ENCODE assay signal across 33 cellular contexts in genomic region chr4:149321438-149321837, GRCh38.
"Had no signal": no experiment of that assay in that cellular context is flagged by ENCODE, and none has a peak within 500 bp of the region (broad histone marks: within the 10 kb centered on the region; RNA-seq: fewer than 3 reads in every experiment).

No MANE protein-coding gene starts in this region.

- H3K36me3 ChIP-seq: MG63 had no signal

- H3K27me3 ChIP-seq: MG63 had no signal

- DNase-seq: Karpas-422, MG63, MM.1S, MV-4-11, NCI-H1048, NCI-H1092, NCI-H1092 treated with DMSO at 0.1 percent for 48 hours, NCI-H1105 treated with DMSO at 0.1 percent for 48 hours, NCI-H1417, NCI-H1417 treated with DMSO at 0.1 percent for 48 hours, NCI-H1436, NCI-H1436 treated with DMSO at 0.1 percent for 48 hours, NCI-H146, NCI-H1694 treated with DMSO at 0.1 percent for 48 hours, NCI-H187, NCI-H187 treated with DMSO at 0.1 percent for 48 hours, NCI-H1930, NCI-H2029, NCI-H2029 treated with DMSO at 0.1 percent for 48 hours, NCI-H2081, NCI-H2081 treated with DMSO at 0.1 percent for 48 hours, NCI-H2107, NCI-H2171, NCI-H2171 treated with DMSO at 0.1 percent for 48 hours, NCI-H2227 treated with DMSO at 0.1 percent for 48 hours, NCI-H226, NCI-H345, NCI-H446, NCI-H446 treated with DMSO at 0.1 percent for 48 hours, NCI-H510A, NCI-H510A treated with DMSO at 0.1 percent for 48 hours, NCI-H524, NCI-H524 treated with DMSO at 0.1 percent for 48 hours had no signal

- H3K4me3 ChIP-seq: MG63 had no signal
